ENCODE assay signal across 2 cellular contexts in the genomic region with DNA sequence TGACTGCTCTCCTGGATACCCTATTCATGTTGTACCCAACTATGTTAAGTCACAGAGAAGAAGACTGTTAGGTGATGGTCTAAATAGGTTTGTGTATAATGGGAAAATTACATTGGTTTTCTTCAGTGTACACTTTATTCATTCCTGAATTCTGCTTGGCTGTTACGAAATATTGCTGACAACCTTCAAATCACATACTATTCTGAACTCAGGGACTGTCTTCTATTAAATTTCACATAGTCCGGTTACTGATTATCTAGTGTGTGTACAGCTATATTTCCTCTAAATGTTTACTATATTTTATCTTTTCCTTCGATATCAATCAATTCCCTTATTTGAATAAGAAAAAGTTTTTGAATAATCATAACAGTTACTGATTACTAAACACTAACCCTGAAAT.
TF ChIP-seq lines count a peak whose summit lies in the region.

No MANE protein-coding gene starts in this region.

TF ChIP-seq in SK-N-SH, 30 proteins besides CTCF, POLR2A, EP300 and RAD21 (continued from another document):
- no peak for TF ChIP-seq NFIC (IDR thresholded peaks at IDR 0.05; ENCODE audit: borderline replicate concordance)
- TF ChIP-seq, protein P1, sequence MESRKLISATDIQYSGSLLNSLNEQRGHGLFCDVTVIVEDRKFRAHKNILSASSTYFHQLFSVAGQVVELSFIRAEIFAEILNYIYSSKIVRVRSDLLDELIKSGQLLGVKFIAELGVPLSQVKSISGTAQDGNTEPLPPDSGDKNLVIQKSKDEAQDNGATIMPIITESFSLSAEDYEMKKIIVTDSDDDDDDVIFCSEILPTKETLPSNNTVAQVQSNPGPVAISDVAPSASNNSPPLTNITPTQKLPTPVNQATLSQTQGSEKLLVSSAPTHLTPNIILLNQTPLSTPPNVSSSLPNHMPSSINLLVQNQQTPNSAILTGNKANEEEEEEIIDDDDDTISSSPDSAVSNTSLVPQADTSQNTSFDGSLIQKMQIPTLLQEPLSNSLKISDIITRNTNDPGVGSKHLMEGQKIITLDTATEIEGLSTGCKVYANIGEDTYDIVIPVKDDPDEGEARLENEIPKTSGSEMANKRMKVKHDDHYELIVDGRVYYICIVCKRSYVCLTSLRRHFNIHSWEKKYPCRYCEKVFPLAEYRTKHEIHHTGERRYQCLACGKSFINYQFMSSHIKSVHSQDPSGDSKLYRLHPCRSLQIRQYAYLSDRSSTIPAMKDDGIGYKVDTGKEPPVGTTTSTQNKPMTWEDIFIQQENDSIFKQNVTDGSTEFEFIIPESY (IDR thresholded peaks at IDR 0.05; ENCODE audit: borderline replicate concordance, low read depth): no peak
- TF ChIP-seq, protein P2, sequence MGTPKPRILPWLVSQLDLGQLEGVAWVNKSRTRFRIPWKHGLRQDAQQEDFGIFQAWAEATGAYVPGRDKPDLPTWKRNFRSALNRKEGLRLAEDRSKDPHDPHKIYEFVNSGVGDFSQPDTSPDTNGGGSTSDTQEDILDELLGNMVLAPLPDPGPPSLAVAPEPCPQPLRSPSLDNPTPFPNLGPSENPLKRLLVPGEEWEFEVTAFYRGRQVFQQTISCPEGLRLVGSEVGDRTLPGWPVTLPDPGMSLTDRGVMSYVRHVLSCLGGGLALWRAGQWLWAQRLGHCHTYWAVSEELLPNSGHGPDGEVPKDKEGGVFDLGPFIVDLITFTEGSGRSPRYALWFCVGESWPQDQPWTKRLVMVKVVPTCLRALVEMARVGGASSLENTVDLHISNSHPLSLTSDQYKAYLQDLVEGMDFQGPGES (IDR thresholded peaks at IDR 0.05; ENCODE audit: low read depth, low read length): no peak
- no peak for TF ChIP-seq EZH2phosphoT487 (IDR thresholded peaks at IDR 0.05; ENCODE audit: borderline replicate concordance, low read depth)
- no peak for TF ChIP-seq FOXJ3 (CRISPR knock-in tag; IDR thresholded peaks at IDR 0.05)
- TF ChIP-seq SIN3A (IDR thresholded peaks at IDR 0.05; ENCODE audit: borderline replicate concordance, low read depth, low read length): no peak
- TF ChIP-seq RXRA (IDR thresholded peaks at IDR 0.05; ENCODE audit: borderline replicate concordance, low read depth): no peak
- TF ChIP-seq GABPA (IDR thresholded peaks at IDR 0.05; ENCODE audit: low read depth): no peak
- no peak for TF ChIP-seq TEAD4 (IDR thresholded peaks at IDR 0.05; ENCODE audit: borderline replicate concordance, insufficient read depth)
- TF ChIP-seq, protein P3, sequence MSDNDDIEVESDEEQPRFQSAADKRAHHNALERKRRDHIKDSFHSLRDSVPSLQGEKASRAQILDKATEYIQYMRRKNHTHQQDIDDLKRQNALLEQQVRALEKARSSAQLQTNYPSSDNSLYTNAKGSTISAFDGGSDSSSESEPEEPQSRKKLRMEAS (IDR thresholded peaks at IDR 0.05; ENCODE audit: low read depth): no peak
- TF ChIP-seq GATA2 (CRISPR knock-in tag; IDR thresholded peaks at IDR 0.05): no peak
- TF ChIP-seq, protein P4, sequence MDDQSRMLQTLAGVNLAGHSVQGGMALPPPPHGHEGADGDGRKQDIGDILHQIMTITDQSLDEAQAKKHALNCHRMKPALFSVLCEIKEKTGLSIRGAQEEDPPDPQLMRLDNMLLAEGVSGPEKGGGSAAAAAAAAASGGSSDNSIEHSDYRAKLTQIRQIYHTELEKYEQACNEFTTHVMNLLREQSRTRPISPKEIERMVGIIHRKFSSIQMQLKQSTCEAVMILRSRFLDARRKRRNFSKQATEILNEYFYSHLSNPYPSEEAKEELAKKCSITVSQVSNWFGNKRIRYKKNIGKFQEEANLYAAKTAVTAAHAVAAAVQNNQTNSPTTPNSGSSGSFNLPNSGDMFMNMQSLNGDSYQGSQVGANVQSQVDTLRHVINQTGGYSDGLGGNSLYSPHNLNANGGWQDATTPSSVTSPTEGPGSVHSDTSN (IDR thresholded peaks at IDR 0.05): no peak

TF ChIP-seq in SK-N-SH treated with all-trans-retinoic acid at 6 μM for 48 hours, 23 proteins besides CTCF, POLR2A, EP300 and RAD21 (continued from another document):
- TF ChIP-seq, protein P5, sequence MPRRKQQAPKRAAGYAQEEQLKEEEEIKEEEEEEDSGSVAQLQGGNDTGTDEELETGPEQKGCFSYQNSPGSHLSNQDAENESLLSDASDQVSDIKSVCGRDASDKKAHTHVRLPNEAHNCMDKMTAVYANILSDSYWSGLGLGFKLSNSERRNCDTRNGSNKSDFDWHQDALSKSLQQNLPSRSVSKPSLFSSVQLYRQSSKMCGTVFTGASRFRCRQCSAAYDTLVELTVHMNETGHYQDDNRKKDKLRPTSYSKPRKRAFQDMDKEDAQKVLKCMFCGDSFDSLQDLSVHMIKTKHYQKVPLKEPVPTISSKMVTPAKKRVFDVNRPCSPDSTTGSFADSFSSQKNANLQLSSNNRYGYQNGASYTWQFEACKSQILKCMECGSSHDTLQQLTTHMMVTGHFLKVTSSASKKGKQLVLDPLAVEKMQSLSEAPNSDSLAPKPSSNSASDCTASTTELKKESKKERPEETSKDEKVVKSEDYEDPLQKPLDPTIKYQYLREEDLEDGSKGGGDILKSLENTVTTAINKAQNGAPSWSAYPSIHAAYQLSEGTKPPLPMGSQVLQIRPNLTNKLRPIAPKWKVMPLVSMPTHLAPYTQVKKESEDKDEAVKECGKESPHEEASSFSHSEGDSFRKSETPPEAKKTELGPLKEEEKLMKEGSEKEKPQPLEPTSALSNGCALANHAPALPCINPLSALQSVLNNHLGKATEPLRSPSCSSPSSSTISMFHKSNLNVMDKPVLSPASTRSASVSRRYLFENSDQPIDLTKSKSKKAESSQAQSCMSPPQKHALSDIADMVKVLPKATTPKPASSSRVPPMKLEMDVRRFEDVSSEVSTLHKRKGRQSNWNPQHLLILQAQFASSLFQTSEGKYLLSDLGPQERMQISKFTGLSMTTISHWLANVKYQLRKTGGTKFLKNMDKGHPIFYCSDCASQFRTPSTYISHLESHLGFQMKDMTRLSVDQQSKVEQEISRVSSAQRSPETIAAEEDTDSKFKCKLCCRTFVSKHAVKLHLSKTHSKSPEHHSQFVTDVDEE (CRISPR knock-in tag; IDR thresholded peaks at IDR 0.05): no peak
- no peak for TF ChIP-seq RARB (CRISPR knock-in tag; IDR thresholded peaks at IDR 0.05)
- TF ChIP-seq ZNF8 (CRISPR knock-in tag; IDR thresholded peaks at IDR 0.05): no peak
- no peak for TF ChIP-seq TCF4 (CRISPR knock-in tag; IDR thresholded peaks at IDR 0.05; ENCODE audit: borderline replicate concordance)
- TF ChIP-seq ZC3H10 (CRISPR knock-in tag; IDR thresholded peaks at IDR 0.05): no peak
- TF ChIP-seq ZNF70 (CRISPR knock-in tag; IDR thresholded peaks at IDR 0.05): no peak
